ENCODE assay signal across 27 cellular contexts in genomic region chr10:111148440-111148839, GRCh38.
"Had no signal": no experiment of that assay in that cellular context is flagged by ENCODE, and none has a peak within 500 bp of the region (broad histone marks: within the 10 kb centered on the region; RNA-seq: fewer than 3 reads in every experiment).

No MANE protein-coding gene starts in this region.

- H3K4me2 ChIP-seq: PC-9 had no signal

- ATAC-seq: Panc1, SK-N-SH treated with all-trans-retinoic acid at 6 μM for 48 hours had no signal

- H3K4me1 ChIP-seq: SJCRH30 had no signal

- H2AFZ ChIP-seq: PC-9 had no signal

- FAIRE-seq: RCC 7860 had no signal

- H3K27ac ChIP-seq: PC-9, RWPE1, SJCRH30, SK-N-MC had no signal

- H3K36me3 ChIP-seq: SJCRH30 had no signal

- H3K4me3 ChIP-seq: PC-9, SJCRH30, SK-N-MC had no signal

- DNase-seq: Karpas-422, MM.1S, MV-4-11, NCI-H1092, NCI-H1105, NCI-H1417 treated with DMSO at 0.1 percent for 48 hours, NCI-H1436 treated with DMSO at 0.1 percent for 48 hours, NCI-H1694 treated with DMSO at 0.1 percent for 48 hours, NCI-H187 treated with DMSO at 0.1 percent for 48 hours, NCI-H2029, NCI-H2081, NCI-H2171 treated with DMSO at 0.1 percent for 48 hours, NCI-H2227 treated with DMSO at 0.1 percent for 48 hours, NCI-H345, NCI-H510A treated with DMSO at 0.1 percent for 48 hours, NCI-H524 treated with DMSO at 0.1 percent for 48 hours, NCI-H526 treated with DMSO at 0.1 percent for 48 hours, NCI-H774, PC-9, SHP77, SIG-M5 had no signal

- H3K27me3 ChIP-seq: SJCRH30 had no signal
